13 cellular contexts compared by ENCODE assay signal in the genomic region with DNA sequence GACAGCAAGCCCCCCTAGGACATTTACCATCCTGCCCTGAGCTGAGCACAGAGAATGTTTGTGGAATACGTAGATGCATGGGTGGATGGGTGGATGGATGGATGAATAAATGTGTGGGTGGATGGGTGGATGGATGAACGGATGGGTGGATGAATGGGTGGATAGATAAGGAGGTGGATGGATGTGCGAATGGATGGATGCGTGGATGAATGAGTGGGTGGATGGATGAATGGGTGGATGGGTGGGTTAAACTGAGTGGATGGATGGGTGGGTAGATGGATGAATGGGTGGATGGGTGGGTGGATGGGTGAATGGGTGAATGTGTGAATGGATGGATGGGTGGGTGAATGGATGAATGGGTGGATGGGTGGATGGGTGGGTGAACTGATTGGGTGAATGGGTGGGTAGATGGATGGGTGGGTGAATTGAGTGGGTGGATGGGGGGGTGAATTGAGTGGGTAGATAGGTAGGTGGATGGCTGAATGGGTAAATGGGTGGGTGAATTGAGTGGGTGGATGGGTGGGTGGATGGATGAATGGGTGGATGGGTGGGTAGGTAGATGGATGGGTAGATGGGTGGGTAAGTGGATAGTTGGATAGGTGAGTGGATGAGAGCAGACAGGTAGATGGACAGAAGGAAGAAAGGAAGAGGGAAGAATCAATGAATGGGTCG. TPM values are rescaled to one million over a fixed set of nuclear protein-coding genes. Genes with fewer than 3 reads are reported as not detected.
DNase-seq lines count a peak whose midpoint lies in the region; FAIRE-seq and TF ChIP-seq lines count a peak whose summit lies in the region.
"Had no signal": no experiment of that assay in that cellular context is flagged by ENCODE, and none has a peak within 500 bp of the region (broad histone marks: within the 10 kb centered on the region; RNA-seq: fewer than 3 reads in every experiment).

No MANE protein-coding gene starts in this region.

- FAIRE-seq in urothelium cell line (lab: Jason Lieb, UNC), result peak; percentile 97

- no peaks in the 10 kb centered on the region for H3K27me3 Mint-ChIP-seq in activated naive CD4-positive, alpha-beta T cell treated with anti-CD3 and anti-CD28 coated beads, Interleukin-2, amount 50 U/mL, for 24 hours
- no peaks in the 10 kb centered on the region for H3K27me3 Mint-ChIP-seq in activated CD4-positive, alpha-beta memory T cell treated with anti-CD3 and anti-CD28 coated beads for 36 hours
- H3K27me3 Mint-ChIP-seq in glutamatergic neuron (ENCODE audit: unreplicated experiment), result peaks cover 4% of the 10 kb centered on the region
- no peaks in the 10 kb centered on the region for H3K27me3 Mint-ChIP-seq in MCF 10A (ENCODE audit: insufficient read depth, unreplicated experiment)

- CTCF ChIA-PET in activated CD4-positive, alpha-beta memory T cell treated with anti-CD3 and anti-CD28 coated beads for 36 hours (lab: Charles Lee), result interaction anchor here (1.4 to 11.2 kb wide), 2 partner anchors 12 to 56 kb away, joined by 4 to 99 read pairs; no protein-coding TSS in a partner anchor
- CTCF ChIA-PET in MCF 10A (lab: Yijun Ruan, JAX), result interaction anchor here (0.9 kb wide), 1 partner anchor 10 kb away, joined by 3 read pairs; no protein-coding TSS in a partner anchor

- no TSS peak for BruUV-seq in MCF 10A (replicated peaks; lab: Mats Ljungman, UMichigan)

- peak overlapping the region; percentile 72 for H3K27ac Mint-ChIP-seq in activated naive CD4-positive, alpha-beta T cell treated with anti-CD3 and anti-CD28 coated beads, Interleukin-2, amount 50 U/mL, for 24 hours
- peak overlapping the region; percentile 71 for H3K27ac Mint-ChIP-seq in activated CD4-positive, alpha-beta memory T cell treated with anti-CD3 and anti-CD28 coated beads for 36 hours
- no peak overlapping the region for H3K27ac Mint-ChIP-seq in glutamatergic neuron (ENCODE audit: unreplicated experiment)
- H3K27ac Mint-ChIP-seq in MCF 10A (ENCODE audit: low read depth, unreplicated experiment), result no peak overlapping the region

- TF ChIP-seq CTCF in glutamatergic neuron (IDR thresholded peaks at IDR 0.05; ENCODE audit: partially characterized antibody, unreplicated experiment) (no peak), MCF 10A (IDR thresholded peaks at IDR 0.05; ENCODE audit: unreplicated experiment) (no peak)

- H3K9me3 Mint-ChIP-seq in activated naive CD4-positive, alpha-beta T cell treated with anti-CD3 and anti-CD28 coated beads, Interleukin-2, amount 50 U/mL, for 24 hours, result no peaks in the 10 kb centered on the region
- H3K9me3 Mint-ChIP-seq in activated CD4-positive, alpha-beta memory T cell treated with anti-CD3 and anti-CD28 coated beads for 36 hours, result no peaks in the 10 kb centered on the region
- H3K9me3 Mint-ChIP-seq in glutamatergic neuron (ENCODE audit: unreplicated experiment), result peaks cover 2% of the 10 kb centered on the region
- H3K9me3 Mint-ChIP-seq in MCF 10A (ENCODE audit: unreplicated experiment), result no peaks in the 10 kb centered on the region

- intact Hi-C loops in activated CD4-positive, alpha-beta memory T cell treated with anti-CD3 and anti-CD28 coated beads for 36 hours (cut with micrococcal nuclease), result no loop called here
- intact Hi-C loops in cardiac septum (cut with DNase I), result no loop called here
- intact Hi-C loops in MCF 10A (cut with micrococcal nuclease), result no loop called here

- POLR2A ChIA-PET in activated CD4-positive, alpha-beta memory T cell treated with anti-CD3 and anti-CD28 coated beads for 36 hours (lab: Charles Lee), result interaction anchor here (0.7 to 0.8 kb wide), 2 partner anchors 7 to 53 kb away, joined by 3 read pairs; a partner anchor contains a TSS
- POLR2A ChIA-PET in MCF 10A (lab: Yijun Ruan, JAX), result no interaction called here

- no peak for DNase-seq in activated naive CD4-positive, alpha-beta T cell treated with Interleukin-2 at 50 U/mL for 16 hours
- DNase-seq in activated CD4-positive, alpha-beta memory T cell treated with anti-CD3 and anti-CD28 coated beads for 36 hours, result no peak
- DNase-seq in glutamatergic neuron (no peak), urothelium cell line (ENCODE audit: low spot score) (no peak), cardiac septum (ENCODE audit: low spot score) (no peak), NCI-H82 (lab: John Stamatoyannopoulos, UW) (no peak), MCF 10A (ENCODE audit: unreplicated experiment) (no peak)
- DNase-seq: activated gamma-delta T cell had no signal

- peaks cover 10% of the 10 kb centered on the region for H3K36me3 Mint-ChIP-seq in activated naive CD4-positive, alpha-beta T cell treated with anti-CD3 and anti-CD28 coated beads, Interleukin-2, amount 50 U/mL, for 24 hours
- peaks cover 57% of the 10 kb centered on the region for H3K36me3 Mint-ChIP-seq in activated CD4-positive, alpha-beta memory T cell treated with anti-CD3 and anti-CD28 coated beads for 36 hours
- H3K36me3 Mint-ChIP-seq in glutamatergic neuron (ENCODE audit: unreplicated experiment) (no peaks in the 10 kb centered on the region), MCF 10A (ENCODE audit: insufficient read depth, unreplicated experiment) (peaks cover 11% of the 10 kb centered on the region)

- H3K4me3 Mint-ChIP-seq in activated naive CD4-positive, alpha-beta T cell treated with anti-CD3 and anti-CD28 coated beads, Interleukin-2, amount 50 U/mL, for 24 hours, result peak overlapping the region; percentile 76
- peak overlapping the region; percentile 24 for H3K4me3 Mint-ChIP-seq in activated CD4-positive, alpha-beta memory T cell treated with anti-CD3 and anti-CD28 coated beads for 36 hours
- H3K4me3 Mint-ChIP-seq in glutamatergic neuron (ENCODE audit: unreplicated experiment), result peak overlapping the region; percentile 16
- H3K4me3 Mint-ChIP-seq in MCF 10A (ENCODE audit: unreplicated experiment), result no peak overlapping the region

- peaks cover 66% of the 10 kb centered on the region for H3K4me1 Mint-ChIP-seq in activated naive CD4-positive, alpha-beta T cell treated with anti-CD3 and anti-CD28 coated beads, Interleukin-2, amount 50 U/mL, for 24 hours
- H3K4me1 Mint-ChIP-seq in activated CD4-positive, alpha-beta memory T cell treated with anti-CD3 and anti-CD28 coated beads for 36 hours (ENCODE audit: low read depth), result peaks cover 54% of the 10 kb centered on the region
- no peaks in the 10 kb centered on the region for H3K4me1 Mint-ChIP-seq in glutamatergic neuron (ENCODE audit: low read depth, unreplicated experiment)
- H3K4me1 Mint-ChIP-seq in MCF 10A (ENCODE audit: insufficient read depth, unreplicated experiment), result no peaks in the 10 kb centered on the region

RNA-seq across cellular contexts. Expression of a gene that starts 5.2 kb away (rescaled TPM):
- total RNA-seq in activated CD4-positive, alpha-beta memory T cell treated with anti-CD3 and anti-CD28 coated beads for 36 hours, result 100 to 1,000 TPM; 157 to 162 TPM
- 1.1 TPM for total RNA-seq in glutamatergic neuron (ENCODE audit: unreplicated experiment)
- 80.1 TPM for total RNA-seq in cardiac septum
- total RNA-seq in MCF 10A (2022), result 3.1 and 7.3 TPM in 2 replicates

RNA-seq across cellular contexts. Expression of a gene that starts 7.2 kb away (rescaled TPM):
- total RNA-seq in activated CD4-positive, alpha-beta memory T cell treated with anti-CD3 and anti-CD28 coated beads for 36 hours, result 100 to 1,000 TPM; 134 to 140 TPM
- not detected for total RNA-seq in glutamatergic neuron (ENCODE audit: unreplicated experiment)
- total RNA-seq in cardiac septum, result 2.2 TPM
- not detected in 2 replicates for total RNA-seq in MCF 10A (2022)
- total RNA-seq: myocyte had no signal

RNA-seq across cellular contexts. Expression of a gene that starts 22.8 kb away (rescaled TPM):
- total RNA-seq in activated CD4-positive, alpha-beta memory T cell treated with anti-CD3 and anti-CD28 coated beads for 36 hours, result not detected
- total RNA-seq in glutamatergic neuron (ENCODE audit: unreplicated experiment) (not detected), cardiac septum (not detected), MCF 10A (2022) (not detected in 2 replicates)
- total RNA-seq: breast epithelium; myocyte; renal cortical epithelial cell; T-helper 1 cell treated with Interleukin-12 subunit alpha and Interleukin-12 subunit beta and Interleukin-4 antibody, amounts not matched to agents 30 ng/mL and 1 ng/mL, for 36 hours had no signal

RNA-seq across cellular contexts. Expression of a gene that starts 45.0 kb away (rescaled TPM):
- total RNA-seq in activated CD4-positive, alpha-beta memory T cell treated with anti-CD3 and anti-CD28 coated beads for 36 hours, result 10 to 100 TPM; 79.2 to 87.7 TPM
- total RNA-seq in glutamatergic neuron (ENCODE audit: unreplicated experiment) (3.2 TPM), cardiac septum (116 TPM), MCF 10A (2022) (52.2 and 54.2 TPM in 2 replicates)

Comparison
In these comparisons a context has a peak if more than half of its experiments do, and no peak if none do; other contexts are left out.
1. H3K27ac Mint-ChIP-seq: peak in activated naive CD4-positive, alpha-beta T cell treated with anti-CD3 and anti-CD28 coated beads, Interleukin-2, amount 50 U/mL, for 24 hours (single experiment) and activated CD4-positive, alpha-beta memory T cell treated with anti-CD3 and anti-CD28 coated beads for 36 hours (single experiment); none in glutamatergic neuron (single experiment) and MCF 10A (single experiment).
2. RNA of a gene that starts 7.2 kb away (total RNA-seq): 134 to 140 TPM in activated CD4-positive, alpha-beta memory T cell treated with anti-CD3 and anti-CD28 coated beads for 36 hours; 2.2 TPM in cardiac septum (single experiment), not detected in glutamatergic neuron (single experiment) and not detected in MCF 10A; every median in the first group is over 10 times any median in the second.